ENCODE assay signal across 16 cellular contexts in the genomic region with DNA sequence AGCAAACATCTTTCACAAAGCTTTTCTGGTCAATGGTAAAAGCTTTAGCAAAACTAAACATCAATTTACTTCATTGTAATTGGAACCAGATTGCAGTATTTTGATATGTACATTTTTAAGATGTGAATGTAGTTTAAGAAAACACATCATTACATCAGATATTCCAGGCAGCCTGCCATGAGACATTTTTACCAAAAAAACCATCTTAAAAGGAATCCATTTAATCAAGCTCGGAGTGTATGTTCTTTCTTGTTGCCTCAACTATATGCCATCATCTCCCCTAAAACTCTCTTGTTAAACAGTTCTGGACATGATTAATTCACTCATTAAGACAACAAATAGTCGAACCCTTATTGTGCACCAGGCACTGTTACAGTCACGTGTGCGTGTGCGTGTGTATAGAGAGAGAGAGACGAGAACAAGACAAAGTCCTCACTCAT.
DNase-seq lines count a peak whose midpoint lies in the region; ATAC-seq and TF ChIP-seq lines count a peak whose summit lies in the region.
"Had no signal": no experiment of that assay in that cellular context is flagged by ENCODE, and none has a peak within 500 bp of the region (broad histone marks: within the 10 kb centered on the region; RNA-seq: fewer than 3 reads in every experiment).

No MANE protein-coding gene starts in this region.

- in situ Hi-C loops in GM23248 (cut with MboI): no loop called here

- H3K4me3 ChIP-seq in GM23248: 0 out of 2 replicates have a peak overlapping the region, but pooled peaks have one; percentile 40
- H3K4me3 ChIP-seq: left lung, sigmoid colon had no signal

- H3K36me3 ChIP-seq in GM23248 (ENCODE audit: low read depth): no peaks in the 10 kb centered on the region
- H3K36me3 ChIP-seq: left lung, sigmoid colon had no signal

- WGBS in GM23248 (ENCODE audit: low coverage in 1 of 2, low lambda C conversion rate in 2 of 2, missing lambda C conversion rate in 2 of 2), 2 experiments: 58 to 61% methylated on average over 6 of the region's 6 CpGs

- DNase-seq in GM23248 (peak; percentile 91), fibroblast of gingiva (ENCODE audit: low read depth) (peak; percentile 98), superior temporal gyrus (ENCODE audit: extremely low spot score) (peak; percentile 64), left ventricle myocardium superior (no peak), NOMO-1 (lab: John Stamatoyannopoulos, UW; ENCODE audit: unreplicated experiment in 2 of 2) (no peak), NCI-H2171 (lab: John Stamatoyannopoulos, UW) (no peak)
- DNase-seq: effector memory CD4-positive, alpha-beta T cell; GOT3; left lung; NCI-H510A; nephron progenitor cell; sigmoid colon had no signal

- H3K4me2 ChIP-seq in GM23248 (ENCODE audit: unreplicated experiment): peak overlapping the region; percentile 69

- ATAC-seq in SK-N-SH treated with all-trans-retinoic acid at 6 μM for 48 hours (peak; percentile 71), GM21723 (IDR thresholded peaks at IDR 0.05; ENCODE audit: unreplicated experiment) (no peak), left ventricle myocardium superior (no peak)
- ATAC-seq: activated naive CD4-positive, alpha-beta T cell treated with anti-CD3 and anti-CD28 coated beads, Interleukin-2, amount 50 U/mL, for 72 hours; left lung; Right ventricle myocardium inferior had no signal

- H3K79me2 ChIP-seq in GM23248 (ENCODE audit: insufficient read depth): peaks cover 63% of the 10 kb centered on the region

- H3K9me2 ChIP-seq in GM23248 (ENCODE audit: insufficient read depth): no peaks in the 10 kb centered on the region

- intact Hi-C loops in left ventricle myocardium superior (cut with micrococcal nuclease): no loop called here

- H2AFZ ChIP-seq in GM23248: no peak overlapping the region

- H3K9me3 ChIP-seq in GM23248 (ENCODE audit: low read depth): no peaks in the 10 kb centered on the region
- H3K9me3 ChIP-seq: left lung, sigmoid colon had no signal

- no peaks in the 10 kb centered on the region for H3K27me3 ChIP-seq in GM23248 (replicated peaks; ENCODE audit: insufficient read depth)
- H3K27me3 ChIP-seq: left lung, sigmoid colon had no signal

- H3F3A ChIP-seq in GM23248 (ENCODE audit: insufficient read depth): peaks cover 52% of the 10 kb centered on the region

- peaks cover 40% of the 10 kb centered on the region for H3K4me1 ChIP-seq in GM23248 (ENCODE audit: insufficient read depth)

- peak overlapping the region; percentile 83 for H3K27ac ChIP-seq in GM23248
- H3K27ac ChIP-seq: sigmoid colon had no signal

- H4K20me1 ChIP-seq in GM23248 (ENCODE audit: insufficient read depth): no peaks in the 10 kb centered on the region

- H3K9ac ChIP-seq in GM23248: peak overlapping the region; percentile 54

TF ChIP-seq in SK-N-SH treated with all-trans-retinoic acid at 6 μM for 48 hours, 23 proteins besides CTCF, POLR2A, EP300 and RAD21:
- no peak for TF ChIP-seq ZNF70 (CRISPR knock-in tag; IDR thresholded peaks at IDR 0.05)
- TF ChIP-seq, protein P1, sequence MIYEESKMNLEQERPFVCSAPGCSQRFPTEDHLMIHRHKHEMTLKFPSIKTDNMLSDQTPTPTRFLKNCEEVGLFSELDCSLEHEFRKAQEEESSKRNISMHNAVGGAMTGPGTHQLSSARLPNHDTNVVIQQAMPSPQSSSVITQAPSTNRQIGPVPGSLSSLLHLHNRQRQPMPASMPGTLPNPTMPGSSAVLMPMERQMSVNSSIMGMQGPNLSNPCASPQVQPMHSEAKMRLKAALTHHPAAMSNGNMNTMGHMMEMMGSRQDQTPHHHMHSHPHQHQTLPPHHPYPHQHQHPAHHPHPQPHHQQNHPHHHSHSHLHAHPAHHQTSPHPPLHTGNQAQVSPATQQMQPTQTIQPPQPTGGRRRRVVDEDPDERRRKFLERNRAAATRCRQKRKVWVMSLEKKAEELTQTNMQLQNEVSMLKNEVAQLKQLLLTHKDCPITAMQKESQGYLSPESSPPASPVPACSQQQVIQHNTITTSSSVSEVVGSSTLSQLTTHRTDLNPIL (CRISPR knock-in tag; IDR thresholded peaks at IDR 0.05; ENCODE audit: low read depth): peak; percentile 97
- TF ChIP-seq RARB (CRISPR knock-in tag; IDR thresholded peaks at IDR 0.05): no peak
- TF ChIP-seq CSDC2 (CRISPR knock-in tag; IDR thresholded peaks at IDR 0.05): peak; percentile 87; the same call in 1 of the 2 replicates
- TF ChIP-seq BACH2 (CRISPR knock-in tag; IDR thresholded peaks at IDR 0.05; ENCODE audit: borderline replicate concordance): no peak
- peak; percentile 92 for TF ChIP-seq TCF4 (CRISPR knock-in tag; IDR thresholded peaks at IDR 0.05; ENCODE audit: borderline replicate concordance)
- peak; percentile 67; the same call in 1 of the 2 replicates for TF ChIP-seq ARNTL (CRISPR knock-in tag; IDR thresholded peaks at IDR 0.05; ENCODE audit: borderline replicate concordance, low read depth)
- TF ChIP-seq, protein P2, sequence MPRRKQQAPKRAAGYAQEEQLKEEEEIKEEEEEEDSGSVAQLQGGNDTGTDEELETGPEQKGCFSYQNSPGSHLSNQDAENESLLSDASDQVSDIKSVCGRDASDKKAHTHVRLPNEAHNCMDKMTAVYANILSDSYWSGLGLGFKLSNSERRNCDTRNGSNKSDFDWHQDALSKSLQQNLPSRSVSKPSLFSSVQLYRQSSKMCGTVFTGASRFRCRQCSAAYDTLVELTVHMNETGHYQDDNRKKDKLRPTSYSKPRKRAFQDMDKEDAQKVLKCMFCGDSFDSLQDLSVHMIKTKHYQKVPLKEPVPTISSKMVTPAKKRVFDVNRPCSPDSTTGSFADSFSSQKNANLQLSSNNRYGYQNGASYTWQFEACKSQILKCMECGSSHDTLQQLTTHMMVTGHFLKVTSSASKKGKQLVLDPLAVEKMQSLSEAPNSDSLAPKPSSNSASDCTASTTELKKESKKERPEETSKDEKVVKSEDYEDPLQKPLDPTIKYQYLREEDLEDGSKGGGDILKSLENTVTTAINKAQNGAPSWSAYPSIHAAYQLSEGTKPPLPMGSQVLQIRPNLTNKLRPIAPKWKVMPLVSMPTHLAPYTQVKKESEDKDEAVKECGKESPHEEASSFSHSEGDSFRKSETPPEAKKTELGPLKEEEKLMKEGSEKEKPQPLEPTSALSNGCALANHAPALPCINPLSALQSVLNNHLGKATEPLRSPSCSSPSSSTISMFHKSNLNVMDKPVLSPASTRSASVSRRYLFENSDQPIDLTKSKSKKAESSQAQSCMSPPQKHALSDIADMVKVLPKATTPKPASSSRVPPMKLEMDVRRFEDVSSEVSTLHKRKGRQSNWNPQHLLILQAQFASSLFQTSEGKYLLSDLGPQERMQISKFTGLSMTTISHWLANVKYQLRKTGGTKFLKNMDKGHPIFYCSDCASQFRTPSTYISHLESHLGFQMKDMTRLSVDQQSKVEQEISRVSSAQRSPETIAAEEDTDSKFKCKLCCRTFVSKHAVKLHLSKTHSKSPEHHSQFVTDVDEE (CRISPR knock-in tag; IDR thresholded peaks at IDR 0.05): no peak; the same call in 1 of the 2 replicates
- TF ChIP-seq, protein P3, sequence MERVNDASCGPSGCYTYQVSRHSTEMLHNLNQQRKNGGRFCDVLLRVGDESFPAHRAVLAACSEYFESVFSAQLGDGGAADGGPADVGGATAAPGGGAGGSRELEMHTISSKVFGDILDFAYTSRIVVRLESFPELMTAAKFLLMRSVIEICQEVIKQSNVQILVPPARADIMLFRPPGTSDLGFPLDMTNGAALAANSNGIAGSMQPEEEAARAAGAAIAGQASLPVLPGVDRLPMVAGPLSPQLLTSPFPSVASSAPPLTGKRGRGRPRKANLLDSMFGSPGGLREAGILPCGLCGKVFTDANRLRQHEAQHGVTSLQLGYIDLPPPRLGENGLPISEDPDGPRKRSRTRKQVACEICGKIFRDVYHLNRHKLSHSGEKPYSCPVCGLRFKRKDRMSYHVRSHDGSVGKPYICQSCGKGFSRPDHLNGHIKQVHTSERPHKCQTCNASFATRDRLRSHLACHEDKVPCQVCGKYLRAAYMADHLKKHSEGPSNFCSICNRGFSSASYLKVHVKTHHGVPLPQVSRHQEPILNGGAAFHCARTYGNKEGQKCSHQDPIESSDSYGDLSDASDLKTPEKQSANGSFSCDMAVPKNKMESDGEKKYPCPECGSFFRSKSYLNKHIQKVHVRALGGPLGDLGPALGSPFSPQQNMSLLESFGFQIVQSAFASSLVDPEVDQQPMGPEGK (CRISPR knock-in tag; IDR thresholded peaks at IDR 0.05; ENCODE audit: borderline replicate concordance): 0 out of 2 replicates have a peak, but pooled peaks have one; percentile 16
- TF ChIP-seq ZNF8 (CRISPR knock-in tag; IDR thresholded peaks at IDR 0.05): 0 out of 2 replicates have a peak, but pooled peaks have one; percentile 31
- TF ChIP-seq, protein P4, sequence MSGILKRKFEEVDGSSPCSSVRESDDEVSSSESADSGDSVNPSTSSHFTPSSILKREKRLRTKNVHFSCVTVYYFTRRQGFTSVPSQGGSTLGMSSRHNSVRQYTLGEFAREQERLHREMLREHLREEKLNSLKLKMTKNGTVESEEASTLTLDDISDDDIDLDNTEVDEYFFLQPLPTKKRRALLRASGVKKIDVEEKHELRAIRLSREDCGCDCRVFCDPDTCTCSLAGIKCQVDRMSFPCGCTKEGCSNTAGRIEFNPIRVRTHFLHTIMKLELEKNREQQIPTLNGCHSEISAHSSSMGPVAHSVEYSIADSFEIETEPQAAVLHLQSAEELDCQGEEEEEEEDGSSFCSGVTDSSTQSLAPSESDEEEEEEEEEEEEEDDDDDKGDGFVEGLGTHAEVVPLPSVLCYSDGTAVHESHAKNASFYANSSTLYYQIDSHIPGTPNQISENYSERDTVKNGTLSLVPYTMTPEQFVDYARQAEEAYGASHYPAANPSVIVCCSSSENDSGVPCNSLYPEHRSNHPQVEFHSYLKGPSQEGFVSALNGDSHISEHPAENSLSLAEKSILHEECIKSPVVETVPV (CRISPR knock-in tag; IDR thresholded peaks at IDR 0.05): peak; percentile 48; the same call in 1 of the 2 replicates
- TF ChIP-seq ISL1 (CRISPR knock-in tag; IDR thresholded peaks at IDR 0.05): peak; percentile 100
- TF ChIP-seq, protein P5, sequence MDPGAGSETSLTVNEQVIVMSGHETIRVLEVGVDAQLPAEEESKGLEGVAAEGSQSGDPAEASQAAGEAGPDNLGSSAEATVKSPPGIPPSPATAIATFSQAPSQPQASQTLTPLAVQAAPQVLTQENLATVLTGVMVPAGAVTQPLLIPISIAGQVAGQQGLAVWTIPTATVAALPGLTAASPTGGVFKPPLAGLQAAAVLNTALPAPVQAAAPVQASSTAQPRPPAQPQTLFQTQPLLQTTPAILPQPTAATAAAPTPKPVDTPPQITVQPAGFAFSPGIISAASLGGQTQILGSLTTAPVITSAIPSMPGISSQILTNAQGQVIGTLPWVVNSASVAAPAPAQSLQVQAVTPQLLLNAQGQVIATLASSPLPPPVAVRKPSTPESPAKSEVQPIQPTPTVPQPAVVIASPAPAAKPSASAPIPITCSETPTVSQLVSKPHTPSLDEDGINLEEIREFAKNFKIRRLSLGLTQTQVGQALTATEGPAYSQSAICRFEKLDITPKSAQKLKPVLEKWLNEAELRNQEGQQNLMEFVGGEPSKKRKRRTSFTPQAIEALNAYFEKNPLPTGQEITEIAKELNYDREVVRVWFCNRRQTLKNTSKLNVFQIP (CRISPR knock-in tag; IDR thresholded peaks at IDR 0.05; ENCODE audit: borderline replicate concordance, low read depth): peak; percentile 92; the same call in 1 of the 2 replicates

Comparison
In these comparisons a context has a peak if more than half of its experiments do, and no peak if none do; other contexts are left out.
1. DNase-seq: peak in GM23248 (single experiment), fibroblast of gingiva (single experiment) and superior temporal gyrus (single experiment); none in left ventricle myocardium superior (single experiment), NOMO-1 (0 of 2) and NCI-H2171 (single experiment).